Comparison of ENCODE assay signal across 30 cellular contexts in genomic region chr22:20091690-20092476, GRCh38. TPM values are rescaled to one million over a fixed set of nuclear protein-coding genes. Genes with fewer than 3 reads are reported as not detected.
DNase-seq lines count a peak whose midpoint lies in the region; ATAC-seq and TF ChIP-seq lines count a peak whose summit lies in the region.
"Had no signal": no experiment of that assay in that cellular context is flagged by ENCODE, and none has a peak within 500 bp of the region (broad histone marks: within the 10 kb centered on the region; RNA-seq: fewer than 3 reads in every experiment).

No MANE protein-coding gene starts in this region.

- peaks cover under 1% of the 10 kb centered on the region for H3K9me3 Mint-ChIP-seq in activated CD8-positive, alpha-beta memory T cell treated with anti-CD3 and anti-CD28 coated beads, Interleukin-2, amount 10 ng/mL, durations not matched to agents 7 days and 5 days (ENCODE audit: low read depth)
- H3K9me3 Mint-ChIP-seq in CD8-positive, alpha-beta T cell, result peaks cover 2% of the 10 kb centered on the region
- no peaks in the 10 kb centered on the region for H3K9me3 Mint-ChIP-seq in effector memory CD8-positive, alpha-beta T cell
- H3K9me3 Mint-ChIP-seq in natural killer cell treated with Interleukin-12 subunit alpha and Interleukin-12 subunit beta and Interleukin-15 and Interleukin-18, amount 100 ng/mL, for 72 hours, result no peaks in the 10 kb centered on the region
- H3K9me3 Mint-ChIP-seq: activated T-helper 17 cell treated with anti-CD3 and anti-CD28 coated beads, Interleukin-2, amount 50 U/mL, for 72 hours; H9; neural crest cell had no signal

- intact Hi-C loops in CD8-positive, alpha-beta T cell (cut with DNase I, micrococcal nuclease), result loop anchor here in 1 of 2 experiments (1.0 kb wide), 1 partner anchor 12 kb away; the partner anchor contains the start of gene DGCR8

- CTCF ChIA-PET in activated CD8-positive, alpha-beta memory T cell treated with anti-CD3 and anti-CD28 coated beads, Interleukin-2, amount 10 ng/mL, durations not matched to agents 7 days and 5 days (lab: Charles Lee), result interaction anchor here (0.8 to 2.5 kb wide), 7 partner anchors 9 to 70 kb away, joined by 3 to 13 read pairs (median 4); no protein-coding TSS in a partner anchor
- CTCF ChIA-PET in CD8-positive, alpha-beta T cell (lab: Charles Lee), result interaction anchor here (0.6 to 6.9 kb wide), 7 partner anchors 9 to 600 kb away, joined by 3 to 26 read pairs (median 3); partner anchors contain the start of gene RANBP1

- peak overlapping the region; percentile 34 for H3K27ac ChIP-seq in CD8-positive, alpha-beta T cell (ENCODE audit: low read depth, low read length)
- H3K27ac ChIP-seq: esophagus muscularis mucosa, transverse colon had no signal

- H3K4me1 ChIP-seq in CD8-positive, alpha-beta T cell (ENCODE audit: insufficient read depth, low read length), result peaks cover 47% of the 10 kb centered on the region
- H3K4me1 ChIP-seq: transverse colon had no signal

- H3K4me1 Mint-ChIP-seq in activated CD8-positive, alpha-beta memory T cell treated with anti-CD3 and anti-CD28 coated beads, Interleukin-2, amount 10 ng/mL, durations not matched to agents 7 days and 5 days, result peaks cover 78% of the 10 kb centered on the region
- peaks cover 60% of the 10 kb centered on the region for H3K4me1 Mint-ChIP-seq in CD8-positive, alpha-beta T cell (ENCODE audit: low read depth)
- H3K4me1 Mint-ChIP-seq in effector memory CD8-positive, alpha-beta T cell (ENCODE audit: low read depth in 2 of 2), result peaks cover 50 to 62% of the 10 kb centered on the region in 2 donors
- peaks cover 16 to 35% of the 10 kb centered on the region in 2 donors for H3K4me1 Mint-ChIP-seq in natural killer cell treated with Interleukin-12 subunit alpha and Interleukin-12 subunit beta and Interleukin-15 and Interleukin-18, amount 100 ng/mL, for 72 hours (ENCODE audit: low read depth in 2 of 2)
- H3K4me1 Mint-ChIP-seq: brain, H9, neural crest cell had no signal

- H3K27me3 Mint-ChIP-seq in activated CD8-positive, alpha-beta memory T cell treated with anti-CD3 and anti-CD28 coated beads, Interleukin-2, amount 10 ng/mL, durations not matched to agents 7 days and 5 days, result no peaks in the 10 kb centered on the region
- H3K27me3 Mint-ChIP-seq in CD8-positive, alpha-beta T cell (ENCODE audit: low read depth), result no peaks in the 10 kb centered on the region
- H3K27me3 Mint-ChIP-seq in effector memory CD8-positive, alpha-beta T cell, result no peaks in the 10 kb centered on the region
- H3K27me3 Mint-ChIP-seq in natural killer cell treated with Interleukin-12 subunit alpha and Interleukin-12 subunit beta and Interleukin-15 and Interleukin-18, amount 100 ng/mL, for 72 hours, result no peaks in the 10 kb centered on the region
- H3K27me3 Mint-ChIP-seq: activated T-helper 17 cell treated with anti-CD3 and anti-CD28 coated beads, Interleukin-2, amount 50 U/mL, for 72 hours had no signal

- H3K27ac Mint-ChIP-seq in activated CD8-positive, alpha-beta memory T cell treated with anti-CD3 and anti-CD28 coated beads, Interleukin-2, amount 10 ng/mL, durations not matched to agents 7 days and 5 days, result peak overlapping the region; percentile 88
- peak overlapping the region; percentile 91 for H3K27ac Mint-ChIP-seq in CD8-positive, alpha-beta T cell
- peak overlapping the region; percentile 85 to 93 for H3K27ac Mint-ChIP-seq in effector memory CD8-positive, alpha-beta T cell
- H3K27ac Mint-ChIP-seq in natural killer cell treated with Interleukin-12 subunit alpha and Interleukin-12 subunit beta and Interleukin-15 and Interleukin-18, amount 100 ng/mL, for 72 hours, result peak overlapping the region in 1 of 2 donors; percentile 35
- H3K27ac Mint-ChIP-seq: brain had no signal

- H3K4me3 ChIP-seq in CD8-positive, alpha-beta T cell (ENCODE audit: low read depth, low read length), result peak overlapping the region; percentile 14
- H3K4me3 ChIP-seq: esophagus muscularis mucosa, transverse colon had no signal

- no peaks in the 10 kb centered on the region for H3K27me3 ChIP-seq in CD8-positive, alpha-beta T cell (ENCODE audit: insufficient read depth, low read length)
- H3K27me3 ChIP-seq: esophagus muscularis mucosa, transverse colon had no signal

- peak; percentile 62 for DNase-seq in activated CD8-positive, alpha-beta memory T cell treated with anti-CD3 and anti-CD28 coated beads, Interleukin-2, amount 10 ng/mL, durations not matched to agents 7 days and 5 days
- no peak for DNase-seq in activated CD8-positive, alpha-beta memory T cell treated with anti-CD3 and anti-CD28 coated beads, Interleukin-2, amount 50 U/mL, for 48 hours
- no peak for DNase-seq in CD8-positive, alpha-beta T cell
- peak in 2 of 3 experiments; percentile 30 to 33 for DNase-seq in effector memory CD8-positive, alpha-beta T cell
- peak; percentile 61 for DNase-seq in natural killer cell treated with Interleukin-12 subunit alpha and Interleukin-12 subunit beta and Interleukin-15 and Interleukin-18, amount 100 ng/mL, for 72 hours (ENCODE audit: low spot score)
- DNase-seq in GM19240 (ENCODE audit: insufficient read length, low spot score) (no peak), NCI-H69 (lab: John Stamatoyannopoulos, UW) (no peak), NK-92 (lab: John Stamatoyannopoulos, UW; ENCODE audit: unreplicated experiment) (no peak)
- DNase-seq: activated CD4-positive, CD25-positive, alpha-beta regulatory T cell treated with anti-CD3 and anti-CD28 coated beads, Interleukin-2, amount 50 U/mL, for 72 hours; AML-193; COR-L47; DMS79; effector CD8-positive, alpha-beta T cell; foreskin melanocyte; H9; hippocampal formation; KG1; midbrain; NCI-H146; NCI-H2171 treated with DMSO at 0.1 percent for 48 hours; NCI-H524 treated with DMSO at 0.1 percent for 48 hours; transverse colon had no signal

- H3K36me3 ChIP-seq in CD8-positive, alpha-beta T cell (ENCODE audit: insufficient read depth, low read length), result peaks cover 60% of the 10 kb centered on the region

- ATAC-seq in activated CD8-positive, alpha-beta memory T cell treated with anti-CD3 and anti-CD28 coated beads, Interleukin-2, amount 10 ng/mL, durations not matched to agents 7 days and 5 days, result peak; percentile 59
- ATAC-seq in CD8-positive, alpha-beta T cell, result peak; percentile 63
- peak; percentile 60 for ATAC-seq in effector memory CD8-positive, alpha-beta T cell (replicated peaks)
- ATAC-seq in natural killer cell treated with Interleukin-12 subunit alpha and Interleukin-12 subunit beta and Interleukin-15 and Interleukin-18, amount 100 ng/mL, for 72 hours, result peak; percentile 53 to 63
- ATAC-seq: activated T-helper 17 cell treated with anti-CD3 and anti-CD28 coated beads, Interleukin-2, amount 50 U/mL, for 72 hours had no signal

- peaks cover 82% of the 10 kb centered on the region for H3K36me3 Mint-ChIP-seq in activated CD8-positive, alpha-beta memory T cell treated with anti-CD3 and anti-CD28 coated beads, Interleukin-2, amount 10 ng/mL, durations not matched to agents 7 days and 5 days
- peaks cover 99% of the 10 kb centered on the region for H3K36me3 Mint-ChIP-seq in CD8-positive, alpha-beta T cell
- peaks cover 61% of the 10 kb centered on the region for H3K36me3 Mint-ChIP-seq in effector memory CD8-positive, alpha-beta T cell (ENCODE audit: insufficient read depth)
- peaks cover 33% of the 10 kb centered on the region for H3K36me3 Mint-ChIP-seq in natural killer cell treated with Interleukin-12 subunit alpha and Interleukin-12 subunit beta and Interleukin-15 and Interleukin-18, amount 100 ng/mL, for 72 hours

- peak overlapping the region; percentile 31 for H3K4me3 Mint-ChIP-seq in activated CD8-positive, alpha-beta memory T cell treated with anti-CD3 and anti-CD28 coated beads, Interleukin-2, amount 10 ng/mL, durations not matched to agents 7 days and 5 days
- peak overlapping the region; percentile 66 for H3K4me3 Mint-ChIP-seq in CD8-positive, alpha-beta T cell
- H3K4me3 Mint-ChIP-seq in effector memory CD8-positive, alpha-beta T cell, result peak overlapping the region; percentile 55 to 81
- H3K4me3 Mint-ChIP-seq in natural killer cell treated with Interleukin-12 subunit alpha and Interleukin-12 subunit beta and Interleukin-15 and Interleukin-18, amount 100 ng/mL, for 72 hours, result peak overlapping the region; percentile 25
- H3K4me3 Mint-ChIP-seq: activated T-helper 17 cell treated with anti-CD3 and anti-CD28 coated beads, Interleukin-2, amount 50 U/mL, for 72 hours; brain; H9 had no signal

- H3K9me3 ChIP-seq in CD8-positive, alpha-beta T cell (ENCODE audit: low read length), result no peaks in the 10 kb centered on the region
- H3K9me3 ChIP-seq: esophagus muscularis mucosa, transverse colon had no signal

- TF ChIP-seq CTCF in CD8-positive, alpha-beta T cell (IDR thresholded peaks at IDR 0.05), result no peak

- POLR2A ChIA-PET in CD8-positive, alpha-beta T cell (lab: Charles Lee), result interaction anchor here (1.3 to 1.6 kb wide), 4 partner anchors 9 to 71 kb away, joined by 3 to 5 read pairs (median 4); partner anchors contain the start of genes TANGO2 and TRMT2A

RNA-seq across cellular contexts. Expression of gene DGCR8, which starts 11.8 kb away (rescaled TPM):
- total RNA-seq in activated CD8-positive, alpha-beta memory T cell treated with anti-CD3 and anti-CD28 coated beads, Interleukin-2, amount 10 ng/mL, durations not matched to agents 7 days and 5 days, result 10 to 100 TPM; 70.4 to 71.9 TPM
- total RNA-seq in CD8-positive, alpha-beta T cell, result 10 to 100 TPM; 16.9 to 22.1 TPM
- 10 to 100 TPM; 60.1 to 89.5 TPM for total RNA-seq in natural killer cell treated with Interleukin-12 subunit alpha and Interleukin-12 subunit beta and Interleukin-15 and Interleukin-18, amount 100 ng/mL, for 72 hours

RNA-seq across cellular contexts. Expression of gene RANBP1, which starts 24.0 kb away (rescaled TPM):
- 100 to 1,000 TPM; 318 to 345 TPM for total RNA-seq in activated CD8-positive, alpha-beta memory T cell treated with anti-CD3 and anti-CD28 coated beads, Interleukin-2, amount 10 ng/mL, durations not matched to agents 7 days and 5 days
- total RNA-seq in CD8-positive, alpha-beta T cell, result 10 to 100 TPM; 61.5 to 66.2 TPM
- 100 to 1,000 TPM; 236 to 499 TPM for total RNA-seq in natural killer cell treated with Interleukin-12 subunit alpha and Interleukin-12 subunit beta and Interleukin-15 and Interleukin-18, amount 100 ng/mL, for 72 hours

RNA-seq across cellular contexts. Expression of gene TRMT2A, which starts 25.1 kb away (rescaled TPM):
- total RNA-seq in activated CD8-positive, alpha-beta memory T cell treated with anti-CD3 and anti-CD28 coated beads, Interleukin-2, amount 10 ng/mL, durations not matched to agents 7 days and 5 days, result 100 to 1,000 TPM in 1 of 2 experiments, 10 to 100 TPM in 1; 98.1 to 140 TPM
- 10 to 100 TPM; 57.8 to 62.8 TPM for total RNA-seq in CD8-positive, alpha-beta T cell
- total RNA-seq in natural killer cell treated with Interleukin-12 subunit alpha and Interleukin-12 subunit beta and Interleukin-15 and Interleukin-18, amount 100 ng/mL, for 72 hours, result 100 to 1,000 TPM; 107 to 166 TPM

RNA-seq across cellular contexts. Expression of gene ZDHHC8, which starts 39.7 kb away (rescaled TPM):
- total RNA-seq in activated CD8-positive, alpha-beta memory T cell treated with anti-CD3 and anti-CD28 coated beads, Interleukin-2, amount 10 ng/mL, durations not matched to agents 7 days and 5 days, result 10 to 100 TPM; 57.9 to 66.3 TPM
- total RNA-seq in CD8-positive, alpha-beta T cell, result 10 to 100 TPM; 39.3 to 43.4 TPM
- 100 to 1,000 TPM in 1 of 2 donors, 10 to 100 TPM in 1; 53.9 to 124 TPM for total RNA-seq in natural killer cell treated with Interleukin-12 subunit alpha and Interleukin-12 subunit beta and Interleukin-15 and Interleukin-18, amount 100 ng/mL, for 72 hours

RNA-seq across cellular contexts. Expression of gene CCDC188, which starts 59.0 kb away (rescaled TPM):
- not detected for total RNA-seq in activated CD8-positive, alpha-beta memory T cell treated with anti-CD3 and anti-CD28 coated beads, Interleukin-2, amount 10 ng/mL, durations not matched to agents 7 days and 5 days
- not detected for total RNA-seq in CD8-positive, alpha-beta T cell
- total RNA-seq in natural killer cell treated with Interleukin-12 subunit alpha and Interleukin-12 subunit beta and Interleukin-15 and Interleukin-18, amount 100 ng/mL, for 72 hours, result under 1 TPM in 1 of 2 donors, not detected in 1; 0.36 TPM
- total RNA-seq: A172; H9; liver; SK-MEL-5; T-helper 1 cell treated with Interleukin-12 subunit alpha and Interleukin-12 subunit beta and Interleukin-4 antibody, amounts not matched to agents 30 ng/mL and 1 ng/mL, for 36 hours had no signal

Comparison
In these comparisons a context has a peak if more than half of its experiments do, and no peak if none do; other contexts are left out.
1. DNase-seq: peak in activated CD8-positive, alpha-beta memory T cell treated with anti-CD3 and anti-CD28 coated beads, Interleukin-2, amount 10 ng/mL, durations not matched to agents 7 days and 5 days (single experiment), effector memory CD8-positive, alpha-beta T cell (2 of 3) and natural killer cell treated with Interleukin-12 subunit alpha and Interleukin-12 subunit beta and Interleukin-15 and Interleukin-18, amount 100 ng/mL, for 72 hours (single experiment); none in activated CD8-positive, alpha-beta memory T cell treated with anti-CD3 and anti-CD28 coated beads, Interleukin-2, amount 50 U/mL, for 48 hours (single experiment), CD8-positive, alpha-beta T cell (0 of 7), GM19240 (single experiment), NCI-H69 (single experiment) and NK-92 (single experiment).
2. Peak in every context shown above with its lines, with median percentiles within 50 percentile points of each other: ATAC-seq and H3K4me3 Mint-ChIP-seq.